Comparison of ENCODE assay signal across 1 cellular context in the genomic region with DNA sequence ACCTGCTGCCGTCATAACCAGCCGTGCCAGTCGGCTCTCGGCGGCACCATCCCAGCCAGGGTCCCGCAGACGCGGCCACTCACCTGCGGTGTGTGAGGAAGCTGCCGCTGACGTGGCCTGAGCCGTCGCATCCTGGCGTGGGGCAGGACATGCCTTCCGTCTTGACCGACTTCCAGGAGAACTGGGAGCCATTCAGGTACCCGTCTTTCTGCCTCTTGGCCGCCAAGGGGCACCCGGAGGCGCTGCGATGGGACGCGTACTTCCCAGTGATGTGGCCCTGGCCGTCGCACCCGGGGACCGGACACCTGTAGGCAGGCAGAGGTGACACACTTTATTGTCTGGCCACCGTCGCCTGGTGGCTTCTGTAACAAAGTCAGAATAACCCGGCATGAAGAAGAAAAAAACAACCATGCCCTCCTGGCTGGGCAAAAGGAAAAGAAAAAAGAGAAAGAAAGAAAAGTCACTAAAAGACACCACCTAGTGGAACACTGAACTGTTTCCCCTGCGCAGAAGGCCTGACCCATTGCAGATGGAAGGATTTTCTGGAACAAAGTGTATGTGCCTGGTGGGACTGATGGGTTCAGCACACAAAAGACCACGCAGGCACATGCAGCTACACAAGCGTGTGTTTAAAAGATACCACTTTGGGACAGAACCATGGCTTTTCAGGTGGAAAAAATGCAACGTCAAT.
TF ChIP-seq lines count a peak whose summit lies in the region.

No MANE protein-coding gene starts in this region.

TF ChIP-seq in A549, 52 proteins besides CTCF, POLR2A, EP300 and RAD21 (continued from another document):
- TF ChIP-seq, protein P1, sequence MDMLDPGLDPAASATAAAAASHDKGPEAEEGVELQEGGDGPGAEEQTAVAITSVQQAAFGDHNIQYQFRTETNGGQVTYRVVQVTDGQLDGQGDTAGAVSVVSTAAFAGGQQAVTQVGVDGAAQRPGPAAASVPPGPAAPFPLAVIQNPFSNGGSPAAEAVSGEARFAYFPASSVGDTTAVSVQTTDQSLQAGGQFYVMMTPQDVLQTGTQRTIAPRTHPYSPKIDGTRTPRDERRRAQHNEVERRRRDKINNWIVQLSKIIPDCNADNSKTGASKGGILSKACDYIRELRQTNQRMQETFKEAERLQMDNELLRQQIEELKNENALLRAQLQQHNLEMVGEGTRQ (IDR thresholded peaks at IDR 0.05) = no peak
- no peak for TF ChIP-seq NR3C1 (IDR thresholded peaks at IDR 0.05)
- TF ChIP-seq MAX (IDR thresholded peaks at IDR 0.05) = no peak
- TF ChIP-seq SREBF2 (IDR thresholded peaks at IDR 0.05) = no peak
- no peak for TF ChIP-seq SMC3 (IDR thresholded peaks at IDR 0.05)
